ENCODE assay signal across 10 cellular contexts in genomic region chr9:127949827-127950512, GRCh38. TPM values are rescaled to one million over a fixed set of nuclear protein-coding genes. Genes with fewer than 3 reads are reported as not detected.
DNase-seq lines count a peak whose midpoint lies in the region; ATAC-seq and TF ChIP-seq lines count a peak whose summit lies in the region.
"Had no signal": no experiment of that assay in that cellular context is flagged by ENCODE, and none has a peak within 500 bp of the region (broad histone marks: within the 10 kb centered on the region; RNA-seq: fewer than 3 reads in every experiment).

No MANE protein-coding gene starts in this region.

- peaks cover 13% of the 10 kb centered on the region for H3K36me3 Mint-ChIP-seq in activated naive CD8-positive, alpha-beta T cell treated with anti-CD3 and anti-CD28 coated beads, Interleukin-2, amount 10 ng/mL, durations not matched to agents 7 days and 5 days
- peaks cover 8% of the 10 kb centered on the region for H3K36me3 Mint-ChIP-seq in mesothelial cell of epicardium

- no peaks in the 10 kb centered on the region for H3K9me3 Mint-ChIP-seq in activated naive CD8-positive, alpha-beta T cell treated with anti-CD3 and anti-CD28 coated beads, Interleukin-2, amount 10 ng/mL, durations not matched to agents 7 days and 5 days
- H3K9me3 Mint-ChIP-seq in mesothelial cell of epicardium: no peaks in the 10 kb centered on the region

- H3K27me3 ChIP-seq in BLaER1 treated with 17β-estradiol and CSF1 and Interleukin-3, amounts not matched to agents 10 nM and 100 nM: no peaks in the 10 kb centered on the region
- H3K27me3 ChIP-seq in PC-9 (ENCODE audit: insufficient read depth, low read depth) (no peaks in the 10 kb centered on the region), MM.1S (replicated peaks; ENCODE audit: insufficient read depth, low read length) (no peaks in the 10 kb centered on the region)
- H3K27me3 ChIP-seq: spleen had no signal

- CTCF ChIA-PET in PC-9 (lab: Charles Lee): no interaction called here

- H3K36me3 ChIP-seq in BLaER1 treated with 17β-estradiol and CSF1 and Interleukin-3, amounts not matched to agents 10 nM and 100 nM: peaks cover 0 to 7% (median 3%) of the 10 kb centered on the region in 11 experiments; a peak in 10 of 22 replicates
- H3K36me3 ChIP-seq in PC-9 (ENCODE audit: low read depth): peaks cover 15% of the 10 kb centered on the region; the same call in 1 of the 2 replicates
- H3K36me3 ChIP-seq in MM.1S (replicated peaks; ENCODE audit: insufficient read depth, low read length): no peaks in the 10 kb centered on the region

- H2AFZ ChIP-seq in PC-9: no peak overlapping the region
- H2AFZ ChIP-seq in MM.1S (ENCODE audit: low read length): no peak overlapping the region

- H3F3A ChIP-seq in PC-9 (ENCODE audit: insufficient read depth, low read depth) (peaks cover 21% of the 10 kb centered on the region; the same call in 1 of the 2 replicates), MM.1S (ENCODE audit: insufficient read depth, low read length) (no peaks in the 10 kb centered on the region)

- no peak for ATAC-seq in activated naive CD8-positive, alpha-beta T cell treated with anti-CD3 and anti-CD28 coated beads, Interleukin-2, amount 10 ng/mL, durations not matched to agents 7 days and 5 days (ENCODE audit: low read depth)
- ATAC-seq in GM21825 (IDR thresholded peaks at IDR 0.05; ENCODE audit: unreplicated experiment): no peak

- DNase-seq in activated naive CD8-positive, alpha-beta T cell treated with anti-CD3 and anti-CD28 coated beads, Interleukin-2, amount 10 ng/mL, durations not matched to agents 7 days and 5 days: no peak
- DNase-seq in mesothelial cell of epicardium (ENCODE audit: low spot score in 2 of 2, unreplicated experiment in 2 of 2) (no peak), PC-9 (no peak), MM.1S (no peak)
- DNase-seq: effector CD4-positive, alpha-beta T cell; GOT3; NCI-H187; spleen had no signal

- H3K79me2 ChIP-seq in PC-9 (ENCODE audit: low read depth) (peaks cover 54% of the 10 kb centered on the region), MM.1S (ENCODE audit: low read length) (peaks cover 30% of the 10 kb centered on the region)

- POLR2A ChIA-PET in activated naive CD8-positive, alpha-beta T cell treated with anti-CD3 and anti-CD28 coated beads, Interleukin-2, amount 10 ng/mL, durations not matched to agents 7 days and 5 days (lab: Charles Lee): interaction anchor here (1.0 to 1.7 kb wide), 7 partner anchors 8 to 85 kb away, joined by 3 to 7 read pairs (median 4); no protein-coding TSS in a partner anchor
- POLR2A ChIA-PET in PC-9 (lab: Charles Lee; ENCODE audit: unreplicated experiment): no interaction called here

- no TSS peak for BruUV-seq in PC-9 (replicated peaks; lab: Mats Ljungman, UMichigan)

- no peak overlapping the region for H3K4me3 ChIP-seq in BLaER1 treated with 17β-estradiol and CSF1 and Interleukin-3, amounts not matched to agents 10 nM and 100 nM
- no peak overlapping the region for H3K4me3 ChIP-seq in PC-9
- no peak overlapping the region for H3K4me3 ChIP-seq in MM.1S (ENCODE audit: low read length)
- H3K4me3 ChIP-seq: spleen had no signal

- peaks cover 5 to 52% (median 49%) of the 10 kb centered on the region in 10 experiments; a peak in 19 of 20 replicates for H3K4me1 ChIP-seq in BLaER1 treated with 17β-estradiol and CSF1 and Interleukin-3, amounts not matched to agents 10 nM and 100 nM
- peaks cover 11% of the 10 kb centered on the region for H3K4me1 ChIP-seq in PC-9 (replicated peaks; ENCODE audit: insufficient read depth)
- H3K4me1 ChIP-seq in MM.1S (ENCODE audit: low read length): peaks cover 2% of the 10 kb centered on the region

- peak overlapping the region; percentile 50 for H3K4me3 Mint-ChIP-seq in activated naive CD8-positive, alpha-beta T cell treated with anti-CD3 and anti-CD28 coated beads, Interleukin-2, amount 10 ng/mL, durations not matched to agents 7 days and 5 days
- no peak overlapping the region for H3K4me3 Mint-ChIP-seq in mesothelial cell of epicardium

- H3K27ac Mint-ChIP-seq in activated naive CD8-positive, alpha-beta T cell treated with anti-CD3 and anti-CD28 coated beads, Interleukin-2, amount 10 ng/mL, durations not matched to agents 7 days and 5 days: peak overlapping the region; percentile 67
- H3K27ac Mint-ChIP-seq in mesothelial cell of epicardium: peak overlapping the region; percentile 21

- no peaks in the 10 kb centered on the region for H3K27me3 Mint-ChIP-seq in activated naive CD8-positive, alpha-beta T cell treated with anti-CD3 and anti-CD28 coated beads, Interleukin-2, amount 10 ng/mL, durations not matched to agents 7 days and 5 days
- no peaks in the 10 kb centered on the region for H3K27me3 Mint-ChIP-seq in mesothelial cell of epicardium (ENCODE audit: low read depth)

- intact Hi-C loops in PC-9 (cut with micrococcal nuclease; ENCODE audit: unreplicated experiment): no loop called here

- peaks cover 5 to 83% (median 26%) of the 10 kb centered on the region in 11 experiments; a peak in 20 of 22 replicates for H4K20me1 ChIP-seq in BLaER1 treated with 17β-estradiol and CSF1 and Interleukin-3, amounts not matched to agents 10 nM and 100 nM
- H4K20me1 ChIP-seq in PC-9 (ENCODE audit: insufficient read depth) (peaks cover 65% of the 10 kb centered on the region), MM.1S (ENCODE audit: insufficient read depth, low read length) (no peaks in the 10 kb centered on the region)

- no peak overlapping the region for H3K27ac ChIP-seq in BLaER1 treated with 17β-estradiol and CSF1 and Interleukin-3, amounts not matched to agents 10 nM and 100 nM
- no peak overlapping the region for H3K27ac ChIP-seq in PC-9
- no peak overlapping the region for H3K27ac ChIP-seq in MM.1S (ENCODE audit: low read length)

- TF ChIP-seq CTCF in mesothelial cell of epicardium (IDR thresholded peaks at IDR 0.05; ENCODE audit: unreplicated experiment) (no peak), PC-9 (conservative IDR thresholded peaks at IDR 0.05) (no peak), MM.1S (IDR thresholded peaks at IDR 0.05; ENCODE audit: low read length) (no peak)

- H3K9me3 ChIP-seq in BLaER1 treated with 17β-estradiol and CSF1 and Interleukin-3, amounts not matched to agents 10 nM and 100 nM (replicated peaks in 1 of 11): no peaks in the 10 kb centered on the region
- H3K9me3 ChIP-seq in PC-9 (ENCODE audit: insufficient read depth, low read depth) (no peaks in the 10 kb centered on the region), MM.1S (replicated peaks; ENCODE audit: insufficient read depth, low read length) (no peaks in the 10 kb centered on the region)
- H3K9me3 ChIP-seq: spleen had no signal

- no peaks in the 10 kb centered on the region for H3K9me2 ChIP-seq in PC-9 (ENCODE audit: insufficient read depth)
- no peaks in the 10 kb centered on the region for H3K9me2 ChIP-seq in MM.1S (replicated peaks; ENCODE audit: insufficient read depth, low read length)

- H3K9ac ChIP-seq in BLaER1 treated with 17β-estradiol and CSF1 and Interleukin-3, amounts not matched to agents 10 nM and 100 nM: peak overlapping the region in 3 of 11 experiments; percentile 10 to 36 (median 29); a peak in 3 of 22 replicates
- no peak overlapping the region for H3K9ac ChIP-seq in MM.1S (ENCODE audit: low read length)

- peak overlapping the region in 10 of 11 experiments; percentile 31 to 65 (median 54); a peak in 16 of 22 replicates for H3K4me2 ChIP-seq in BLaER1 treated with 17β-estradiol and CSF1 and Interleukin-3, amounts not matched to agents 10 nM and 100 nM
- H3K4me2 ChIP-seq in PC-9 (no peak overlapping the region), MM.1S (ENCODE audit: low read depth, low read length) (no peak overlapping the region)

- peaks cover 41% of the 10 kb centered on the region for H3K4me1 Mint-ChIP-seq in activated naive CD8-positive, alpha-beta T cell treated with anti-CD3 and anti-CD28 coated beads, Interleukin-2, amount 10 ng/mL, durations not matched to agents 7 days and 5 days
- H3K4me1 Mint-ChIP-seq in mesothelial cell of epicardium: peaks cover 9% of the 10 kb centered on the region

RNA-seq across cellular contexts. Expression of gene DPM2, which starts 12.3 kb away (rescaled TPM):
- total RNA-seq in activated naive CD8-positive, alpha-beta T cell treated with anti-CD3 and anti-CD28 coated beads, Interleukin-2, amount 10 ng/mL, durations not matched to agents 7 days and 5 days: 10 to 100 TPM; 49.2 to 54.2 TPM
- total RNA-seq in mesothelial cell of epicardium (36.8 to 37.5 TPM (median 36.9 TPM) in 3 replicates), PC-9 (2021) (65.5 and 79.4 TPM in 2 replicates)

RNA-seq across cellular contexts. Expression of gene PIP5KL1, which starts 19.4 kb away (rescaled TPM):
- total RNA-seq in activated naive CD8-positive, alpha-beta T cell treated with anti-CD3 and anti-CD28 coated beads, Interleukin-2, amount 10 ng/mL, durations not matched to agents 7 days and 5 days: 1 to 10 TPM; 1.5 to 1.9 TPM
- total RNA-seq in mesothelial cell of epicardium: 7.6 to 9.0 TPM (median 8.2 TPM) in 3 replicates
- 21.9 and 22.5 TPM in 2 replicates for total RNA-seq in PC-9 (2021)

RNA-seq across cellular contexts. Expression of gene EEIG1, which starts 30.8 kb away (rescaled TPM):
- 100 to 1,000 TPM; 329 to 366 TPM for total RNA-seq in activated naive CD8-positive, alpha-beta T cell treated with anti-CD3 and anti-CD28 coated beads, Interleukin-2, amount 10 ng/mL, durations not matched to agents 7 days and 5 days
- total RNA-seq in mesothelial cell of epicardium: 62.8 to 68.8 TPM (median 67.4 TPM) in 3 replicates
- total RNA-seq in PC-9 (2021): 176 and 208 TPM in 2 replicates

RNA-seq across cellular contexts. Expression of gene ST6GALNAC4, which starts 33.1 kb away (rescaled TPM):
- 10 to 100 TPM; 51.1 to 59.5 TPM for total RNA-seq in activated naive CD8-positive, alpha-beta T cell treated with anti-CD3 and anti-CD28 coated beads, Interleukin-2, amount 10 ng/mL, durations not matched to agents 7 days and 5 days
- total RNA-seq in mesothelial cell of epicardium (14.5 to 16.1 TPM (median 15.8 TPM) in 3 replicates), PC-9 (2021) (28.3 and 44.3 TPM in 2 replicates)

RNA-seq across cellular contexts. Expression of gene ST6GALNAC6, which starts 50.6 kb away (rescaled TPM):
- total RNA-seq in activated naive CD8-positive, alpha-beta T cell treated with anti-CD3 and anti-CD28 coated beads, Interleukin-2, amount 10 ng/mL, durations not matched to agents 7 days and 5 days: 100 to 1,000 TPM; 105 to 112 TPM
- total RNA-seq in mesothelial cell of epicardium (34.2 to 37.5 TPM (median 36.2 TPM) in 3 replicates), PC-9 (2021) (23.3 and 27.6 TPM in 2 replicates)

Comparison
In these comparisons a context has a peak if more than half of its experiments do, and no peak if none do; other contexts are left out.
1. H3K4me2 ChIP-seq: peak in BLaER1 treated with 17β-estradiol and CSF1 and Interleukin-3, amounts not matched to agents 10 nM and 100 nM (10 of 11); none in PC-9 (single experiment) and MM.1S (single experiment).